ENCODE assay signal across 8 cellular contexts in the genomic region with DNA sequence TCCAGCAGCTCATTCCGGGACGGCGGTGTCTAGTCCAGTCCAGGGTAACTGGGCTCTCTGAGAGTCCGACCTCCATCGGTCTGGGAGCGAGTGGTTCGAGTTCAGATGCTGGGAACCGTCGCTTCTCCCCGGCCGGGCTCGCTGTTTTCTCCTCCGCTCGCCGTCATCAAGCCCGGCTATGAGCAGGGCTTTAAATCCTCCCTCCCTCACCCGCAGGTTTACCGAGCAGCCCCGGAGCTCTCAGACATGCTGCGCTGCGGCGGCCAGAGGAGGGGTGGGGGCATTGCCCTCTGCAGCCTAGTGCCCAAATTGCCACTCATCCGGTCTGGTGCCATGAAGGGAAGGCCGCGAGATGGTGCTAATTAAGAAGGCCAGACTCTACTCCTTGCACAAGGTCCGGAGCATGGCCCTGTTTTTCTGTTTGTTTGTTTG. TPM values are rescaled to one million over a fixed set of nuclear protein-coding genes. Genes with fewer than 3 reads are reported as not detected.
A peak's percentile ranks its signal among the peaks of the same experiment; 100 is the strongest.
DNase-seq lines count a peak whose midpoint lies in the region; ATAC-seq and TF ChIP-seq lines count a peak whose summit lies in the region.

No MANE protein-coding gene starts in this region.

- H3K4me3 Mint-ChIP-seq in chondrocyte (ENCODE audit: unreplicated experiment), result peak overlapping the region; percentile 60
- H3K4me3 Mint-ChIP-seq in naive thymus-derived CD8-positive, alpha-beta T cell, result peak overlapping the region; percentile 51 to 86 (median 70)

- peaks cover 2% of the 10 kb centered on the region for H3K9me3 Mint-ChIP-seq in chondrocyte (ENCODE audit: low read depth)
- peaks cover 0 to 31% (median 5%) of the 10 kb centered on the region in 9 donors for H3K9me3 Mint-ChIP-seq in naive thymus-derived CD8-positive, alpha-beta T cell

- H3K36me3 Mint-ChIP-seq in chondrocyte (ENCODE audit: low read depth), result peaks cover 14% of the 10 kb centered on the region
- H3K36me3 Mint-ChIP-seq in naive thymus-derived CD8-positive, alpha-beta T cell, result peaks cover 3 to 11% (median 9%) of the 10 kb centered on the region in 3 donors

- ATAC-seq in HG02798 (IDR thresholded peaks at IDR 0.05; ENCODE audit: poor library complexity, unreplicated experiment), result peak; percentile 31
- peak; percentile 39 to 48 for ATAC-seq in naive thymus-derived CD8-positive, alpha-beta T cell

- CTCF ChIA-PET in HEK293T (lab: Yijun Ruan, JAX), result interaction anchor here (1.8 kb wide), 1 partner anchor 484 kb away, joined by 13 read pairs; no protein-coding TSS in a partner anchor

- H3K27me3 Mint-ChIP-seq in chondrocyte (ENCODE audit: low read depth), result peaks cover 79% of the 10 kb centered on the region
- peaks cover 66 to 100% (median 83%) of the 10 kb centered on the region in 5 donors for H3K27me3 Mint-ChIP-seq in naive thymus-derived CD8-positive, alpha-beta T cell

- H3K27ac Mint-ChIP-seq in chondrocyte (ENCODE audit: unreplicated experiment), result no peak overlapping the region
- H3K27ac Mint-ChIP-seq in naive thymus-derived CD8-positive, alpha-beta T cell, result peak overlapping the region in 1 of 10 donors; percentile 14

- peaks cover 13% of the 10 kb centered on the region for H3K4me1 Mint-ChIP-seq in chondrocyte (ENCODE audit: low read depth)
- peaks cover 19 to 44% (median 42%) of the 10 kb centered on the region in 4 donors for H3K4me1 Mint-ChIP-seq in naive thymus-derived CD8-positive, alpha-beta T cell

- POLR2A ChIA-PET in naive thymus-derived CD8-positive, alpha-beta T cell (lab: Charles Lee), result no interaction called here
- POLR2A ChIA-PET in HEK293T (lab: Yijun Ruan, JAX), result no interaction called here

- in situ Hi-C loops in GM13976 (cut with MboI; ENCODE audit: low sequenced_read_pairs, unreplicated experiment), result no loop called here

- DNase-seq in GM13976 (ENCODE audit: low spot score) (peak; percentile 46), chondrocyte (ENCODE audit: low spot score) (peak; percentile 76), HEK293T (ENCODE audit: extremely low spot score) (no peak), amniotic stem cell (lab: John Stamatoyannopoulos, UW) (no peak), kidney tubule cell (ENCODE audit: low spot score) (no peak), NCI-H69 (lab: John Stamatoyannopoulos, UW) (no peak)
- no peak for DNase-seq in naive thymus-derived CD8-positive, alpha-beta T cell

- TF ChIP-seq CTCF in GM13976 (IDR thresholded peaks at IDR 0.05; ENCODE audit: borderline replicate concordance, control extremely low read depth, extremely low read depth, insufficient read depth, missing control alignments), result no peak
- TF ChIP-seq CTCF in chondrocyte (IDR thresholded peaks at IDR 0.05), result no peak

TF ChIP-seq in HEK293T, 16 proteins besides CTCF, POLR2A, EP300 and RAD21:
- TF ChIP-seq NFRKB (IDR thresholded peaks at IDR 0.05), result no peak
- TF ChIP-seq FOXK2 (IDR thresholded peaks at IDR 0.05), result no peak
- TF ChIP-seq SUZ12 (IDR thresholded peaks at IDR 0.05), result no peak
- TF ChIP-seq SP1 (IDR thresholded peaks at IDR 0.05), result no peak
- no peak for TF ChIP-seq FOXA1 (IDR thresholded peaks at IDR 0.05)
- no peak for TF ChIP-seq L3MBTL2 (conservative IDR thresholded peaks at IDR 0.05)
- no peak for TF ChIP-seq FOXM1 (IDR thresholded peaks at IDR 0.05; ENCODE audit: borderline replicate concordance)
- TF ChIP-seq ELF4 (IDR thresholded peaks at IDR 0.05), result no peak
- TF ChIP-seq BHLHE40 (IDR thresholded peaks at IDR 0.05; ENCODE audit: borderline replicate concordance), result no peak
- TF ChIP-seq, protein P1, sequence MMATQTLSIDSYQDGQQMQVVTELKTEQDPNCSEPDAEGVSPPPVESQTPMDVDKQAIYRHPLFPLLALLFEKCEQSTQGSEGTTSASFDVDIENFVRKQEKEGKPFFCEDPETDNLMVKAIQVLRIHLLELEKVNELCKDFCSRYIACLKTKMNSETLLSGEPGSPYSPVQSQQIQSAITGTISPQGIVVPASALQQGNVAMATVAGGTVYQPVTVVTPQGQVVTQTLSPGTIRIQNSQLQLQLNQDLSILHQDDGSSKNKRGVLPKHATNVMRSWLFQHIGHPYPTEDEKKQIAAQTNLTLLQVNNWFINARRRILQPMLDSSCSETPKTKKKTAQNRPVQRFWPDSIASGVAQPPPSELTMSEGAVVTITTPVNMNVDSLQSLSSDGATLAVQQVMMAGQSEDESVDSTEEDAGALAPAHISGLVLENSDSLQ (IDR thresholded peaks at IDR 0.05), result no peak
- TF ChIP-seq TARDBP (IDR thresholded peaks at IDR 0.05), result no peak

RNA-seq across cellular contexts. Expression of a gene that starts 23.2 kb away (rescaled TPM):
- total RNA-seq in chondrocyte, result not detected in 3 replicates
- not detected for total RNA-seq in naive thymus-derived CD8-positive, alpha-beta T cell
- polyA plus RNA-seq in naive thymus-derived CD8-positive, alpha-beta T cell, result not detected

Comparison
In these comparisons a context has a peak if more than half of its experiments do, and no peak if none do; other contexts are left out.
1. DNase-seq: peak in GM13976 (single experiment) and chondrocyte (single experiment); none in naive thymus-derived CD8-positive, alpha-beta T cell (0 of 10), HEK293T (single experiment), amniotic stem cell (single experiment), kidney tubule cell (single experiment) and NCI-H69 (single experiment).